8 cellular contexts compared by ENCODE assay signal in the genomic region with DNA sequence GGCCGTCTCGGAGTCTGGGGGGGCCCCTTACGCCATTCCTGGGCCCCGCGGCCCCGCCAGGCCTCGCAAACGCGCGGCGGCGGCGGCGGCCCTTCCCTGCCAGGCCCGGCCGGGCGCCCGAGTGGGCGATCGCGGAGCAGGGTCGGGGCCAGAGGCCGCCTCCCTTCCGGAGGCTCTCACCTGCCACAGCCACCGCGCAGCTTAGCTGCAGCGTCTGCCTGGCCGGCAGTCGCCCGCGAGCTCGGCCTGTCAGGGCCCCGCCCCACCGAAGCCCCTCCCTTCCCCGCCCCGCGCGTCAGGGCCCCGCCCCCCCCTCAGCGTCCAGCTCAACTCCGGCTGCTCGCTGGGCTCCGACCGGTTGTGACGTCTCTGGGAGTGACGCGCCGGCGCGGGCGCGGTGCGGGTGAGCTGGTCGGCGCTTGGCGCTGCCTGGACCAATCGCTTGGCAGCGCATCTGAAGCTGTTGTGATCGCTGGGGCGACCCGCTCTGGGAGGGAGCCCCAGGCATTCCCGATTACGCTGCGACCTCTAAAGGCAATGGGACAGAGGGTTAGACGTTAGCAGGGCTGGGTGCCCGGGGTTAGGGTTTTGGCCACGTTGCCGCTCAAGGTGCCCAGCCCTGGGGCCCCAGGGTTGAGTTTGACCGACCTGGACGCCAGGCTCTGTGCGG.
DNase-seq lines count a peak whose midpoint lies in the region; ATAC-seq lines count a peak whose summit lies in the region.

Gene SLC10A3 (minus strand): TSS at position 216 of the 670 bp plus-strand sequence. CDS start 1,689 bp downstream, outside the sequence.

- peak; percentile 80 for ATAC-seq in HG03439 (IDR thresholded peaks at IDR 0.05; ENCODE audit: unreplicated experiment)

- DNase-seq in Ammon's horn (ENCODE audit: low spot score) (peak; percentile 96), GM19238 (ENCODE audit: insufficient read length, low spot score) (peak; percentile 89), NCI-H510A (lab: John Stamatoyannopoulos, UW) (peak; percentile 81), cerebellar nuclear complex (lab: John Stamatoyannopoulos, UW) (peak; percentile 43 to 63), islet precursor cell (peak; percentile 98)
- DNase-seq in activated CD4-positive, alpha-beta T cell treated with anti-CD3 and anti-CD28 coated beads for 1 hour, result peak; percentile 82
- DNase-seq in stimulated activated CD4-positive, alpha-beta T cell treated with anti-CD3 and anti-CD28 coated beads, Interleukin-12 subunit alpha, Interleukin-12 subunit beta, amount 100 ng/mL, for 4 hours, result peak; percentile 84

Comparison
In these comparisons a context has a peak if more than half of its experiments do, and no peak if none do; other contexts are left out.
1. Peak in every context shown above with its lines: DNase-seq and ATAC-seq.